24 cellular contexts compared by ENCODE assay signal in the genomic region with DNA sequence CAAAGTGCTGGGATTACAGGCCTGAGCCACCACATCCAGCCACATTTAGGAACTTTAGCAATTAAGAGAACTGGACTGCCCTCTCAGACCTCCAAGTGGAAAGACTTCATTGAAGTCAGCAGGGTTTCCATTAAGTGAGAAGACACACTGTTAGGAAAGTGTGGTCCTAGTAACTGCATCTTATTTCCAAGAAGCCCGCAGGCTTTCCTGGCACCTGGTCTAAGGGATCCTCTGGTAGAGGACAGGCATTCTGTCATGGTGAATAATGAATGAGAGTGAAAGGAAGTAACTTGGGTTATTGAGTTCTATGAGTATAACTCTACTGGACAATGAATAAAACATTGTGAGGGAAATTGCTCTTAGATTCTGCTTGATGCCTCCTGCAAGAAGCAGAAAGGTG.
"Had no signal": no experiment of that assay in that cellular context is flagged by ENCODE, and none has a peak within 500 bp of the region (broad histone marks: within the 10 kb centered on the region; RNA-seq: fewer than 3 reads in every experiment).

No MANE protein-coding gene starts in this region.

- H3K9me3 ChIP-seq: MG63 had no signal

- H3K27me3 ChIP-seq: brain microvascular endothelial cell, cardiac muscle cell, MG63 had no signal

- H3K36me3 ChIP-seq: brain microvascular endothelial cell had no signal

- H3K9me3 Mint-ChIP-seq: activated naive CD4-positive, alpha-beta T cell treated with anti-CD3 and anti-CD28 coated beads, Interleukin-2, amount 50 U/mL, for 72 hours; activated T-cell treated with anti-CD3 and anti-CD28 coated beads, Interleukin-2, amount 50 U/mL, for 4 hours; IgD-negative memory B cell; T-cell had no signal

- H3K4me3 ChIP-seq: cardiac muscle cell, MG63 had no signal

- H3K27ac Mint-ChIP-seq: activated naive CD4-positive, alpha-beta T cell treated with anti-CD3 and anti-CD28 coated beads, Interleukin-2, amount 50 U/mL, for 72 hours; T-cell had no signal

- H3K27ac ChIP-seq: brain microvascular endothelial cell, cardiac muscle cell, KMS-11 had no signal

- H3K27me3 Mint-ChIP-seq: IgD-negative memory B cell, T-cell had no signal

- H3K4me3 Mint-ChIP-seq: activated T-cell treated with anti-CD3 and anti-CD28 coated beads, Interleukin-2, amount 50 U/mL, for 4 hours; T-cell had no signal

- ATAC-seq: activated naive CD4-positive, alpha-beta T cell treated with anti-CD3 and anti-CD28 coated beads, Interleukin-2, amount 50 U/mL, for 72 hours; activated T-cell treated with anti-CD3 and anti-CD28 coated beads, Interleukin-2, amount 50 U/mL, for 4 hours; T-cell had no signal

- H3K36me3 Mint-ChIP-seq: activated naive CD4-positive, alpha-beta T cell treated with anti-CD3 and anti-CD28 coated beads, Interleukin-2, amount 50 U/mL, for 72 hours had no signal

- DNase-seq: activated CD4-positive, CD25-positive, alpha-beta regulatory T cell; activated effector memory CD4-positive, alpha-beta T cell treated with anti-CD3 and anti-CD28 coated beads, Interleukin-2, amount 50 U/mL, for 16 hours; activated naive CD4-positive, alpha-beta T cell treated with Interleukin-2 at 50 U/mL for 16 hours; activated T-cell treated with anti-CD3 and anti-CD28 coated beads, Interleukin-2, amount 50 U/mL, for 4 hours; brain microvascular endothelial cell; MG63; MV-4-11; NCI-H1092 treated with DMSO at 0.1 percent for 48 hours; NCI-H1417 treated with DMSO at 0.1 percent for 48 hours; NCI-H1694; NCI-H2029; NCI-H2107; NCI-H345; NCI-H510A; NCI-H526 treated with DMSO at 0.1 percent for 48 hours; NCI-H82; SIG-M5; T-cell; T-helper 2 cell; T1000 had no signal
